ENCODE assay signal across 9 cellular contexts in genomic region chr11:129960216-129961214, GRCh38. TPM values are rescaled to one million over a fixed set of nuclear protein-coding genes. Genes with fewer than 3 reads are reported as not detected.
DNase-seq lines count a peak whose midpoint lies in the region; ATAC-seq and TF ChIP-seq lines count a peak whose summit lies in the region.
"Had no signal": no experiment of that assay in that cellular context is flagged by ENCODE, and none has a peak within 500 bp of the region (broad histone marks: within the 10 kb centered on the region; RNA-seq: fewer than 3 reads in every experiment).

No MANE protein-coding gene starts in this region.

- H3K27me3 ChIP-seq in suprapubic skin, result no peaks in the 10 kb centered on the region
- H3K27me3 ChIP-seq: heart right ventricle had no signal

- no peak overlapping the region for H3K4me3 ChIP-seq in suprapubic skin
- H3K4me3 ChIP-seq: heart right ventricle had no signal

- peaks cover 5% of the 10 kb centered on the region for H3K36me3 Mint-ChIP-seq in activated naive CD8-positive, alpha-beta T cell treated with anti-CD3 and anti-CD28 coated beads for 36 hours
- peaks cover 16 to 37% of the 10 kb centered on the region in 2 donors for H3K36me3 Mint-ChIP-seq in stimulated activated naive B cell treated with anti-CD40 and anti-IgM and Interleukin-4, amounts not matched to agents 10 μg/mL and 1 μg/mL and 100 μg/mL, for 72 hours

- no peak overlapping the region for H3K27ac ChIP-seq in suprapubic skin
- H3K27ac ChIP-seq: heart right ventricle had no signal

- H3K27ac Mint-ChIP-seq in activated naive CD8-positive, alpha-beta T cell treated with anti-CD3 and anti-CD28 coated beads for 36 hours, result peak overlapping the region; percentile 32
- peak overlapping the region; percentile 79 for H3K27ac Mint-ChIP-seq in stimulated activated naive B cell treated with anti-CD40 and anti-IgM and Interleukin-4, amounts not matched to agents 10 μg/mL and 1 μg/mL and 100 μg/mL, for 72 hours

- no peak for TF ChIP-seq EP300 in suprapubic skin (IDR thresholded peaks at IDR 0.05)

- no peaks in the 10 kb centered on the region for H3K9me3 ChIP-seq in suprapubic skin
- H3K9me3 ChIP-seq: heart right ventricle had no signal

- H3K9me3 Mint-ChIP-seq in activated naive CD8-positive, alpha-beta T cell treated with anti-CD3 and anti-CD28 coated beads for 36 hours, result no peaks in the 10 kb centered on the region
- no peaks in the 10 kb centered on the region for H3K9me3 Mint-ChIP-seq in stimulated activated naive B cell treated with anti-CD40 and anti-IgM and Interleukin-4, amounts not matched to agents 10 μg/mL and 1 μg/mL and 100 μg/mL, for 72 hours

- TF ChIP-seq POLR2A in suprapubic skin (IDR thresholded peaks at IDR 0.05), result no peak

- DNase-seq in CD1c-positive myeloid dendritic cell (ENCODE audit: extremely low spot score) (peak; percentile 50), suprapubic skin (ENCODE audit: low spot score in 2 of 2) (no peak), NCI-H774 (lab: John Stamatoyannopoulos, UW) (no peak), NCI-H345 (lab: John Stamatoyannopoulos, UW) (no peak)
- peak; percentile 23 for DNase-seq in activated naive CD8-positive, alpha-beta T cell treated with anti-CD3 and anti-CD28 coated beads for 36 hours
- DNase-seq in stimulated activated naive B cell treated with anti-CD40 and anti-IgM and Interleukin-4, amounts not matched to agents 10 μg/mL and 1 μg/mL and 100 μg/mL, for 72 hours, result peak; percentile 44
- DNase-seq: heart right ventricle had no signal

- peaks cover 18% of the 10 kb centered on the region for H3K36me3 ChIP-seq in suprapubic skin

- ATAC-seq in GM19351 (IDR thresholded peaks at IDR 0.05; ENCODE audit: unreplicated experiment) (peak; percentile 95), HG03196 (IDR thresholded peaks at IDR 0.05; ENCODE audit: unreplicated experiment) (peak; percentile 74)
- ATAC-seq in stimulated activated naive B cell treated with anti-CD40 and anti-IgM and Interleukin-4, amounts not matched to agents 10 μg/mL and 1 μg/mL and 100 μg/mL, for 72 hours (replicated peaks), result peak; percentile 90

- H3K4me1 ChIP-seq in suprapubic skin, result no peaks in the 10 kb centered on the region

- no peaks in the 10 kb centered on the region for H3K27me3 Mint-ChIP-seq in activated naive CD8-positive, alpha-beta T cell treated with anti-CD3 and anti-CD28 coated beads for 36 hours
- H3K27me3 Mint-ChIP-seq in stimulated activated naive B cell treated with anti-CD40 and anti-IgM and Interleukin-4, amounts not matched to agents 10 μg/mL and 1 μg/mL and 100 μg/mL, for 72 hours, result no peaks in the 10 kb centered on the region

- WGBS in suprapubic skin, result 85% methylated on average over 18 of the region's 18 CpGs

- TF ChIP-seq CTCF in suprapubic skin (IDR thresholded peaks at IDR 0.05), result no peak

- H3K4me3 Mint-ChIP-seq in activated naive CD8-positive, alpha-beta T cell treated with anti-CD3 and anti-CD28 coated beads for 36 hours, result no peak overlapping the region
- H3K4me3 Mint-ChIP-seq in stimulated activated naive B cell treated with anti-CD40 and anti-IgM and Interleukin-4, amounts not matched to agents 10 μg/mL and 1 μg/mL and 100 μg/mL, for 72 hours, result peak overlapping the region; percentile 46 to 60

- H3K4me1 Mint-ChIP-seq in activated naive CD8-positive, alpha-beta T cell treated with anti-CD3 and anti-CD28 coated beads for 36 hours, result peaks cover 8% of the 10 kb centered on the region
- H3K4me1 Mint-ChIP-seq in stimulated activated naive B cell treated with anti-CD40 and anti-IgM and Interleukin-4, amounts not matched to agents 10 μg/mL and 1 μg/mL and 100 μg/mL, for 72 hours, result peaks cover 17 to 36% of the 10 kb centered on the region in 2 donors

RNA-seq across cellular contexts. Expression of gene PRDM10, which starts 42.1 kb away (rescaled TPM):
- 10 to 100 TPM; 10.7 to 11.0 TPM for total RNA-seq in activated naive CD8-positive, alpha-beta T cell treated with anti-CD3 and anti-CD28 coated beads for 36 hours
- 10 to 100 TPM; 11.4 to 49.8 (median 13.4) TPM for total RNA-seq in suprapubic skin

Comparison
In these comparisons a context has a peak if more than half of its experiments do, and no peak if none do; other contexts are left out.
1. DNase-seq: peak in CD1c-positive myeloid dendritic cell (single experiment), activated naive CD8-positive, alpha-beta T cell treated with anti-CD3 and anti-CD28 coated beads for 36 hours (single experiment) and stimulated activated naive B cell treated with anti-CD40 and anti-IgM and Interleukin-4, amounts not matched to agents 10 μg/mL and 1 μg/mL and 100 μg/mL, for 72 hours (single experiment); none in suprapubic skin (0 of 2), NCI-H774 (single experiment) and NCI-H345 (single experiment).
2. Peak in every context shown above with its lines, with median percentiles within 50 percentile points of each other: ATAC-seq.